ENCODE assay signal across 29 cellular contexts in genomic region chr15:54502416-54503075, GRCh38.
"Had no signal": no experiment of that assay in that cellular context is flagged by ENCODE, and none has a peak within 500 bp of the region (broad histone marks: within the 10 kb centered on the region; RNA-seq: fewer than 3 reads in every experiment).

No MANE protein-coding gene starts in this region.

- ATAC-seq: activated CD4-positive, alpha-beta T cell treated with anti-CD3 and anti-CD28 coated beads for 36 hours; activated CD8-positive, alpha-beta T cell treated with anti-CD3 and anti-CD28 coated beads, Interleukin-2, amount 10 ng/mL, durations not matched to agents 7 days and 5 days; activated naive CD4-positive, alpha-beta T cell treated with anti-CD3 and anti-CD28 coated beads, Interleukin-2, amount 50 U/mL, for 72 hours; activated T-cell treated with anti-CD3 and anti-CD28 coated beads, Interleukin-2, amount 50 U/mL, for 72 hours; effector memory CD8-positive, alpha-beta T cell; foreskin keratinocyte; gastroesophageal sphincter; T-helper 17 cell had no signal

- H3K4me3 Mint-ChIP-seq: activated CD4-positive, alpha-beta memory T cell treated with anti-CD3 and anti-CD28 coated beads for 36 hours; activated CD4-positive, alpha-beta T cell treated with anti-CD3 and anti-CD28 coated beads for 36 hours; activated CD4-positive, alpha-beta T cell treated with anti-CD3 and anti-CD28 coated beads, Interleukin-2, amount 10 ng/mL, durations not matched to agents 24 days and 14 days; activated CD8-positive, alpha-beta T cell treated with anti-CD3 and anti-CD28 coated beads, Interleukin-2, amount 10 ng/mL, durations not matched to agents 7 days and 5 days; activated naive CD4-positive, alpha-beta T cell treated with anti-CD3 and anti-CD28 coated beads, Interleukin-2, amount 10 ng/mL, durations not matched to agents 7 days and 5 days; activated naive CD8-positive, alpha-beta T cell treated with anti-CD3 and anti-CD28 coated beads, Interleukin-2, amount 10 ng/mL, durations not matched to agents 7 days and 5 days; activated T-cell treated with anti-CD3 and anti-CD28 coated beads, Interleukin-2, amount 50 U/mL, for 24 hours; activated T-cell treated with anti-CD3 and anti-CD28 coated beads, Interleukin-2, amount 50 U/mL, for 72 hours; brain; central memory CD8-positive, alpha-beta T cell; effector memory CD8-positive, alpha-beta T cell; T-helper 17 cell; T-helper 2 cell treated with Interferon-gamma antibody and Interleukin-4, amounts not matched to agents 5 μg/mL and 100 μg/mL, for 36 hours had no signal

- H3K36me3 Mint-ChIP-seq: activated CD4-positive, alpha-beta memory T cell treated with anti-CD3 and anti-CD28 coated beads for 36 hours; activated naive CD4-positive, alpha-beta T cell treated with anti-CD3 and anti-CD28 coated beads, Interleukin-2, amount 10 ng/mL, durations not matched to agents 7 days and 5 days; activated naive CD4-positive, alpha-beta T cell treated with anti-CD3 and anti-CD28 coated beads, Interleukin-2, amount 50 U/mL, for 72 hours; activated naive CD8-positive, alpha-beta T cell treated with anti-CD3 and anti-CD28 coated beads, Interleukin-2, amount 10 ng/mL, durations not matched to agents 7 days and 5 days; brain had no signal

- H3K27ac Mint-ChIP-seq: activated CD4-positive, alpha-beta memory T cell treated with anti-CD3 and anti-CD28 coated beads for 36 hours; activated CD4-positive, alpha-beta T cell treated with anti-CD3 and anti-CD28 coated beads for 36 hours; activated CD4-positive, alpha-beta T cell treated with anti-CD3 and anti-CD28 coated beads, Interleukin-2, amount 10 ng/mL, durations not matched to agents 24 days and 14 days; activated CD8-positive, alpha-beta T cell treated with anti-CD3 and anti-CD28 coated beads, Interleukin-2, amount 10 ng/mL, durations not matched to agents 7 days and 5 days; activated naive CD4-positive, alpha-beta T cell treated with anti-CD3 and anti-CD28 coated beads, Interleukin-2, amount 10 ng/mL, durations not matched to agents 7 days and 5 days; activated naive CD4-positive, alpha-beta T cell treated with anti-CD3 and anti-CD28 coated beads, Interleukin-2, amount 50 U/mL, for 72 hours; activated naive CD8-positive, alpha-beta T cell treated with anti-CD3 and anti-CD28 coated beads, Interleukin-2, amount 10 ng/mL, durations not matched to agents 7 days and 5 days; activated T-cell treated with anti-CD3 and anti-CD28 coated beads, Interleukin-2, amount 50 U/mL, for 24 hours; activated T-cell treated with anti-CD3 and anti-CD28 coated beads, Interleukin-2, amount 50 U/mL, for 72 hours; brain; effector memory CD8-positive, alpha-beta T cell; T-helper 17 cell; T-helper 2 cell treated with Interferon-gamma antibody and Interleukin-4, amounts not matched to agents 5 μg/mL and 100 μg/mL, for 36 hours had no signal

- DNase-seq: activated CD4-positive, alpha-beta memory T cell treated with anti-CD3 and anti-CD28 coated beads for 36 hours; activated CD4-positive, alpha-beta T cell treated with anti-CD3 and anti-CD28 coated beads for 36 hours; activated CD4-positive, alpha-beta T cell treated with anti-CD3 and anti-CD28 coated beads, Interleukin-2, amount 10 ng/mL, durations not matched to agents 24 days and 14 days; activated CD4-positive, CD25-positive, alpha-beta regulatory T cell; activated CD4-positive, CD25-positive, alpha-beta regulatory T cell treated with anti-CD3 and anti-CD28 coated beads, Interleukin-2, amount 50 U/mL, for 72 hours; activated CD8-positive, alpha-beta memory T cell treated with anti-CD3 and anti-CD28 coated beads, Interleukin-2, amount 50 U/mL, for 48 hours; activated CD8-positive, alpha-beta T cell treated with anti-CD3 and anti-CD28 coated beads, Interleukin-2, amount 10 ng/mL, durations not matched to agents 7 days and 5 days; activated gamma-delta T cell; activated naive CD4-positive, alpha-beta T cell; activated naive CD4-positive, alpha-beta T cell treated with anti-CD3 and anti-CD28 coated beads, Interleukin-2, amount 10 ng/mL, durations not matched to agents 7 days and 5 days; activated naive CD8-positive, alpha-beta T cell treated with anti-CD3 and anti-CD28 coated beads, Interleukin-2, amount 10 ng/mL, durations not matched to agents 7 days and 5 days; activated T-cell treated with anti-CD3 and anti-CD28 coated beads for 4 hours; activated T-cell treated with anti-CD3 and anti-CD28 coated beads, Interleukin-2, amount 50 U/mL, for 24 hours; activated T-cell treated with anti-CD3 and anti-CD28 coated beads, Interleukin-2, amount 50 U/mL, for 72 hours; cortex of kidney; dermis blood vessel endothelial cell; effector CD4-positive, alpha-beta T cell; effector memory CD8-positive, alpha-beta T cell; erythroblast; foreskin keratinocyte; T-helper 1 cell; T-helper 17 cell; T1000; WERI-Rb-1 had no signal

- H3K27me3 Mint-ChIP-seq: activated CD4-positive, alpha-beta memory T cell treated with anti-CD3 and anti-CD28 coated beads for 36 hours; activated CD4-positive, alpha-beta T cell treated with anti-CD3 and anti-CD28 coated beads for 36 hours; activated CD4-positive, alpha-beta T cell treated with anti-CD3 and anti-CD28 coated beads, Interleukin-2, amount 10 ng/mL, durations not matched to agents 24 days and 14 days; activated naive CD4-positive, alpha-beta T cell treated with anti-CD3 and anti-CD28 coated beads, Interleukin-2, amount 10 ng/mL, durations not matched to agents 7 days and 5 days; activated naive CD8-positive, alpha-beta T cell treated with anti-CD3 and anti-CD28 coated beads, Interleukin-2, amount 10 ng/mL, durations not matched to agents 7 days and 5 days; activated T-cell treated with anti-CD3 and anti-CD28 coated beads, Interleukin-2, amount 50 U/mL, for 24 hours; brain; central memory CD8-positive, alpha-beta T cell; effector memory CD8-positive, alpha-beta T cell; T-helper 17 cell had no signal

- H3K9me3 Mint-ChIP-seq: activated CD4-positive, alpha-beta memory T cell treated with anti-CD3 and anti-CD28 coated beads for 36 hours; activated CD4-positive, alpha-beta T cell treated with anti-CD3 and anti-CD28 coated beads, Interleukin-2, amount 10 ng/mL, durations not matched to agents 24 days and 14 days; activated naive CD4-positive, alpha-beta T cell treated with anti-CD3 and anti-CD28 coated beads, Interleukin-2, amount 10 ng/mL, durations not matched to agents 7 days and 5 days; activated naive CD8-positive, alpha-beta T cell treated with anti-CD3 and anti-CD28 coated beads, Interleukin-2, amount 10 ng/mL, durations not matched to agents 7 days and 5 days; activated T-cell treated with anti-CD3 and anti-CD28 coated beads, Interleukin-2, amount 50 U/mL, for 24 hours; activated T-cell treated with anti-CD3 and anti-CD28 coated beads, Interleukin-2, amount 50 U/mL, for 72 hours; brain; effector memory CD8-positive, alpha-beta T cell; T-helper 2 cell treated with Interferon-gamma antibody and Interleukin-4, amounts not matched to agents 5 μg/mL and 100 μg/mL, for 36 hours had no signal

- H3K4me1 Mint-ChIP-seq: activated CD4-positive, alpha-beta T cell treated with anti-CD3 and anti-CD28 coated beads for 36 hours; activated CD4-positive, alpha-beta T cell treated with anti-CD3 and anti-CD28 coated beads, Interleukin-2, amount 10 ng/mL, durations not matched to agents 24 days and 14 days; activated naive CD4-positive, alpha-beta T cell treated with anti-CD3 and anti-CD28 coated beads, Interleukin-2, amount 10 ng/mL, durations not matched to agents 7 days and 5 days; activated naive CD8-positive, alpha-beta T cell treated with anti-CD3 and anti-CD28 coated beads, Interleukin-2, amount 10 ng/mL, durations not matched to agents 7 days and 5 days; brain; central memory CD8-positive, alpha-beta T cell; T-helper 17 cell had no signal
